In genomic region chr2:203994735-203995134, GRCh38 we compare ENCODE assay signal across 1 cellular context.
TF ChIP-seq lines count a peak whose summit lies in the region.

No MANE protein-coding gene starts in this region.

TF ChIP-seq in GM12878, 131 proteins besides CTCF, POLR2A, EP300 and RAD21 (continued from another document):
- TF ChIP-seq IKZF2 (IDR thresholded peaks at IDR 0.05) (peak in 1 of 2 experiments; percentile 10; a peak in 1 of 4 replicates), PML (IDR thresholded peaks at IDR 0.05; ENCODE audit: low read length) (no peak)
